9 cellular contexts compared by ENCODE assay signal in the genomic region with DNA sequence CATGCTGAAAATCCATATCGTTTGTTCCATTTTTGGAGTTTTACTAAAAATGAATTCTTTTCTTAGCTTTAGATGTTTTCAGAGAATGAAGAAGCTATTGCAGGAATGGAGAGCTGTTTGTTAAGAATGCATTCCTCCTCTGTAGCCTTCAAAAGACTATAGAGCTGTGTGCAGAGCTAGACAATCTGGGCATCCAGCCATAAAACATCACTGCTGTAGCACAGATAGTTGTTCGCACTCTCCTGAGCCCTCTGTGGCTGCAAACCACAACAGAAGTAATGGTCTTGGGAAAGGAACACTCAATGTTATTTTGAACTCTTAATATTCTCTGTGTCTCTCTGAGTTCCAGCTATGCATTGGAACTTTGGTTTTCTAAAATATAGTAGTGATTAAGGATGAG. TPM values are rescaled to one million over a fixed set of nuclear protein-coding genes. Genes with fewer than 3 reads are reported as not detected.
DNase-seq lines count a peak whose midpoint lies in the region; ATAC-seq and TF ChIP-seq lines count a peak whose summit lies in the region.
"Had no signal": no experiment of that assay in that cellular context is flagged by ENCODE, and none has a peak within 500 bp of the region (broad histone marks: within the 10 kb centered on the region; RNA-seq: fewer than 3 reads in every experiment).

No MANE protein-coding gene starts in this region.

- peak overlapping the region; percentile 3 to 86 (median 65) for H3K27ac Mint-ChIP-seq in CD4-positive, alpha-beta memory T cell

- no peaks in the 10 kb centered on the region for H3K27me3 ChIP-seq in CD4-positive, alpha-beta memory T cell (ENCODE audit: insufficient read depth, low read length)
- H3K27me3 ChIP-seq: gastrocnemius medialis had no signal

- no peaks in the 10 kb centered on the region for H3K27me3 Mint-ChIP-seq in CD4-positive, alpha-beta memory T cell

- H3K36me3 ChIP-seq in CD4-positive, alpha-beta memory T cell (ENCODE audit: insufficient read depth, low read length) = no peaks in the 10 kb centered on the region
- H3K36me3 ChIP-seq: gastrocnemius medialis had no signal

- H3K9me3 ChIP-seq in CD4-positive, alpha-beta memory T cell (ENCODE audit: control insufficient read depth in 1 of 2, low read length in 2 of 2) = no peaks in the 10 kb centered on the region
- H3K9me3 ChIP-seq: gastrocnemius medialis had no signal

- H3K4me1 Mint-ChIP-seq in CD4-positive, alpha-beta memory T cell = peaks cover 56 to 85% (median 75%) of the 10 kb centered on the region in 4 donors

- H3K9me3 Mint-ChIP-seq in CD4-positive, alpha-beta memory T cell = no peaks in the 10 kb centered on the region

- no peak for TF ChIP-seq CTCF in NB4 (IDR thresholded peaks at IDR 0.05; ENCODE audit: low read depth, low read length)

- peaks cover 73% of the 10 kb centered on the region for H3K4me1 ChIP-seq in CD4-positive, alpha-beta memory T cell (ENCODE audit: insufficient read depth, low read length)

- CTCF ChIA-PET in CD4-positive, alpha-beta memory T cell (lab: Charles Lee; ENCODE audit: partially characterized antibody) = interaction anchor here (0.6 to 2.8 kb wide), 9 partner anchors 9 to 420 kb away, joined by 3 to 19 read pairs (median 4); no protein-coding TSS in a partner anchor

- DNase-seq in CD4-positive, alpha-beta memory T cell = peak; percentile 68 to 84 (median 75)
- peak; percentile 55 for DNase-seq in NB4 (ENCODE audit: low read depth)
- peak; percentile 16 to 25 for DNase-seq in activated CD4-positive, alpha-beta T cell treated with anti-CD3 and anti-CD28 coated beads for 4 hours
- DNase-seq in fibroblast of peridontal ligament (ENCODE audit: extremely low read depth) = peak; percentile 92
- DNase-seq in sciatic nerve (ENCODE audit: low spot score) = no peak
- DNase-seq in SIG-M5 (lab: John Stamatoyannopoulos, UW) = no peak
- no peak for DNase-seq in iPS-NIHi11 (ENCODE audit: low spot score)

- POLR2A ChIA-PET in CD4-positive, alpha-beta memory T cell (lab: Charles Lee; ENCODE audit: partially characterized antibody) = interaction anchor here (0.7 to 1.7 kb wide), 9 partner anchors 8 to 192 kb away, joined by 3 to 8 read pairs (median 4); no protein-coding TSS in a partner anchor

- peak overlapping the region; percentile 72 to 85 (median 81) for H3K4me3 Mint-ChIP-seq in CD4-positive, alpha-beta memory T cell

- intact Hi-C loops in CD4-positive, alpha-beta memory T cell (cut with micrococcal nuclease) = loop anchor here (1.0 to 5.0 kb wide), 2 partner anchors 49 to 191 kb away; no protein-coding TSS in a partner anchor
- intact Hi-C loops in sciatic nerve (cut with DNase I) = no loop called here

- no peak overlapping the region for H3K27ac ChIP-seq in CD4-positive, alpha-beta memory T cell (ENCODE audit: low read depth, low read length)
- H3K27ac ChIP-seq: gastrocnemius medialis had no signal

- H3K36me3 Mint-ChIP-seq in CD4-positive, alpha-beta memory T cell = peaks cover 0 to 15% of the 10 kb centered on the region in 2 donors

- ATAC-seq in sciatic nerve (peak; percentile 87), GM21381 (IDR thresholded peaks at IDR 0.05; ENCODE audit: unreplicated experiment) (no peak)
- ATAC-seq: gastrocnemius medialis had no signal

- no peak overlapping the region for H3K4me3 ChIP-seq in CD4-positive, alpha-beta memory T cell (ENCODE audit: low read length in 2 of 2)
- no peak overlapping the region for H3K4me3 ChIP-seq in NB4 (ENCODE audit: low read depth, low read length)
- H3K4me3 ChIP-seq: gastrocnemius medialis had no signal

- no peak for TF ChIP-seq POLR2A in NB4 (IDR thresholded peaks at IDR 0.05; ENCODE audit: extremely low read depth, insufficient read length)

RNA-seq across cellular contexts. Expression of a gene that starts 4.9 kb away (rescaled TPM):
- total RNA-seq in CD4-positive, alpha-beta memory T cell = 100 to 1,000 TPM; 105 to 112 TPM
- polyA plus RNA-seq in CD4-positive, alpha-beta memory T cell = 1 to 10 TPM; 1.3 to 9.4 TPM
- 69.3 TPM for total RNA-seq in sciatic nerve

Comparison
In these comparisons a context has a peak if more than half of its experiments do, and no peak if none do; other contexts are left out.
1. DNase-seq: peak in CD4-positive, alpha-beta memory T cell (5 of 5), NB4 (single experiment), activated CD4-positive, alpha-beta T cell treated with anti-CD3 and anti-CD28 coated beads for 4 hours (2 of 2) and fibroblast of peridontal ligament (single experiment); none in sciatic nerve (single experiment), SIG-M5 (single experiment) and iPS-NIHi11 (single experiment).